In the genomic region with DNA sequence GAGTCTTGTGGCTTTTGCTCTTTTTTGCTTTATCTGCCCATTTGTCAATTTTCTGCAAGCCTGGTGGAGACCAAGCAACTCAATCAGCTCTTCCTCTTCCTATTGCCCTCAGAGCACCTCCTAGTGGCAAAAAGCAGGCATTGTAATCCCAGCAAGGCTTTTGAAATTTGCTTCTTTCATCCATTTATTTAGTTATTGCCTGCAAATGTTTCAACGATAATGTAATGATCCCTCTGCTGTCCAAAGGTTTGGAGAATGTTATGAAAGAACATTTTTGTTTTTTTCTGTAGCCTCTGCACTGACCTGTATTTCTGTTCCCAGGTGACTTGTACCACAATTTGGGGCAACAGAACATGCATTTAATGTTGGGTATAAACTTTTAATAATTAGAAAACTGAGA, we compare ENCODE assay signal across 8 cellular contexts.
DNase-seq lines count a peak whose midpoint lies in the region; ATAC-seq and TF ChIP-seq lines count a peak whose summit lies in the region.

No MANE protein-coding gene starts in this region.

- peak; percentile 38 for TF ChIP-seq CTCF in Calu3 (IDR thresholded peaks at IDR 0.05; ENCODE audit: unreplicated experiment)
- peak; percentile 75 for TF ChIP-seq CTCF in Loucy (conservative IDR thresholded peaks at IDR 0.05; ENCODE audit: low read length)
- TF ChIP-seq CTCF in ascending aorta (IDR thresholded peaks at IDR 0.05), result peak in 2 of 3 experiments; percentile 25 to 33
- peak; percentile 43 for TF ChIP-seq CTCF in mucosa of descending colon (IDR thresholded peaks at IDR 0.05)

- H2AFZ ChIP-seq in Loucy (ENCODE audit: low read length), result no peak overlapping the region

- CTCF ChIA-PET in Calu3 (lab: Charles Lee), result no interaction called here

- no peak overlapping the region for H3K27ac Mint-ChIP-seq in Calu3 (ENCODE audit: unreplicated experiment)

- H3K4me1 ChIP-seq in Loucy (ENCODE audit: insufficient read depth, low read length, poor library complexity, severe bottlenecking) (no peaks in the 10 kb centered on the region), ascending aorta (no peaks in the 10 kb centered on the region), mucosa of descending colon (ENCODE audit: low read depth) (no peaks in the 10 kb centered on the region)

- H3K4me1 Mint-ChIP-seq in Calu3 (ENCODE audit: low read depth, unreplicated experiment), result no peaks in the 10 kb centered on the region

- H3K36me3 Mint-ChIP-seq in Calu3 (ENCODE audit: insufficient read depth, unreplicated experiment), result no peaks in the 10 kb centered on the region

- no peaks in the 10 kb centered on the region for H3K9me3 ChIP-seq in Loucy (ENCODE audit: insufficient read depth, low read depth, low read length)
- no peaks in the 10 kb centered on the region for H3K9me3 ChIP-seq in ascending aorta
- no peaks in the 10 kb centered on the region for H3K9me3 ChIP-seq in mucosa of descending colon

- no peak overlapping the region for H3K4me2 ChIP-seq in Loucy (ENCODE audit: low read depth, low read length, poor library complexity, severe bottlenecking)

- H3K9ac ChIP-seq in Loucy (ENCODE audit: low read depth, low read length, poor library complexity, severe bottlenecking), result no peak overlapping the region

- DNase-seq in Calu3, result peak; percentile 3
- no peak for DNase-seq in ascending aorta (ENCODE audit: low spot score in 2 of 2)
- DNase-seq in mucosa of descending colon, result no peak
- DNase-seq in activated CD8-positive, alpha-beta memory T cell treated with anti-CD3 and anti-CD28 coated beads, Interleukin-2, amount 50 U/mL, for 4 hours, result no peak

- ATAC-seq in GM18861 (IDR thresholded peaks at IDR 0.05; ENCODE audit: unreplicated experiment), result peak; percentile 49
- peak; percentile 75 for ATAC-seq in mucosa of descending colon
- ATAC-seq in HG03025 (IDR thresholded peaks at IDR 0.05; ENCODE audit: low FRiP score, unreplicated experiment), result no peak
- no peak for ATAC-seq in HG02840 (IDR thresholded peaks at IDR 0.05; ENCODE audit: low FRiP score, unreplicated experiment)

- H3F3A ChIP-seq in Loucy (ENCODE audit: low read depth), result no peaks in the 10 kb centered on the region

- no peaks in the 10 kb centered on the region for H3K36me3 ChIP-seq in Loucy (ENCODE audit: insufficient read depth, low read length)
- H3K36me3 ChIP-seq in ascending aorta, result no peaks in the 10 kb centered on the region
- H3K36me3 ChIP-seq in mucosa of descending colon (ENCODE audit: low read depth), result no peaks in the 10 kb centered on the region

- no peaks in the 10 kb centered on the region for H3K27me3 Mint-ChIP-seq in Calu3 (ENCODE audit: unreplicated experiment)

- H3K4me3 ChIP-seq in Loucy (ENCODE audit: low read length, poor library complexity, severe bottlenecking) (no peak overlapping the region), ascending aorta (no peak overlapping the region), mucosa of descending colon (no peak overlapping the region)

- no peaks in the 10 kb centered on the region for H3K9me3 Mint-ChIP-seq in Calu3 (ENCODE audit: low read depth, unreplicated experiment)

- H3K27ac ChIP-seq in ascending aorta, result no peak overlapping the region

- no peak overlapping the region for H3K4me3 Mint-ChIP-seq in Calu3 (ENCODE audit: low read depth, unreplicated experiment)

- H3K9me2 ChIP-seq in Loucy (replicated peaks; ENCODE audit: low read depth, low read length), result no peaks in the 10 kb centered on the region

- intact Hi-C loops in Calu3 (cut with micrococcal nuclease; ENCODE audit: unreplicated experiment) (loop anchor here (5.0 to 10.0 kb wide), 2 partner anchors 70 to 258 kb away; partner anchors contain the start of gene MRPL39), ascending aorta (cut with DNase I) (no loop called here), mucosa of descending colon (cut with DNase I, micrococcal nuclease) (no loop called here)

- BruUV-seq in Calu3 (replicated peaks; lab: Mats Ljungman, UMichigan), result no TSS peak

- H4K20me1 ChIP-seq in Loucy (ENCODE audit: insufficient read depth, low read length, poor library complexity, severe bottlenecking), result no peaks in the 10 kb centered on the region

- H3K27me3 ChIP-seq in Loucy (ENCODE audit: insufficient read depth, low read length, poor library complexity, severe bottlenecking) (no peaks in the 10 kb centered on the region), ascending aorta (no peaks in the 10 kb centered on the region)

- H3K79me2 ChIP-seq in Loucy (ENCODE audit: insufficient read depth, low read length), result no peaks in the 10 kb centered on the region

Comparison
In these comparisons a context has a peak if more than half of its experiments do, and no peak if none do; other contexts are left out.
1. ATAC-seq: peak in GM18861 (single experiment) and mucosa of descending colon (single experiment); none in HG03025 (single experiment) and HG02840 (single experiment).
2. Peak in every context shown above with its lines, with median percentiles within 50 percentile points of each other: CTCF ChIP-seq.